ENCODE assay signal across 15 cellular contexts in genomic region chr16:66366433-66367299, GRCh38. TPM values are rescaled to one million over a fixed set of nuclear protein-coding genes. Genes with fewer than 3 reads are reported as not detected.
A peak's percentile ranks its signal among the peaks of the same experiment; 100 is the strongest.
DNase-seq lines count a peak whose midpoint lies in the region; ATAC-seq and TF ChIP-seq lines count a peak whose summit lies in the region.
"Had no signal": no experiment of that assay in that cellular context is flagged by ENCODE, and none has a peak within 500 bp of the region (broad histone marks: within the 10 kb centered on the region; RNA-seq: fewer than 3 reads in every experiment).

Gene CDH5 (plus strand): TSS chr16:66366691. CDS start chr16:66379338, 12,647 bp downstream.

- no peaks in the 10 kb centered on the region for H3K9me3 ChIP-seq in esophagus muscularis mucosa
- no peaks in the 10 kb centered on the region for H3K9me3 ChIP-seq in mucosa of descending colon

- H3K36me3 ChIP-seq in esophagus muscularis mucosa (no peaks in the 10 kb centered on the region), mucosa of descending colon (ENCODE audit: low read depth) (no peaks in the 10 kb centered on the region)

- no peak for DNase-seq in esophagus muscularis mucosa (ENCODE audit: extremely low spot score)
- peak; percentile 18 to 63 (median 41) for DNase-seq in mucosa of descending colon
- peak; percentile 59 for DNase-seq in ureter (ENCODE audit: low spot score)
- DNase-seq: activated CD4-positive, alpha-beta T cell treated with anti-CD3 and anti-CD28 coated beads for 4 hours; activated naive CD8-positive, alpha-beta T cell treated with anti-CD3 and anti-CD28 coated beads, Interleukin-2, amount 10 ng/mL, durations not matched to agents 7 days and 5 days; foreskin keratinocyte; GDM1; nephron progenitor cell; stimulated activated CD4-positive, alpha-beta T cell treated with anti-CD3 and anti-CD28 coated beads, Interleukin-4, amount 100 ng/mL, for 24 hours had no signal

- peak; percentile 4 for ATAC-seq in mucosa of descending colon
- ATAC-seq in GM21390 (IDR thresholded peaks at IDR 0.05; ENCODE audit: unreplicated experiment), result no peak
- ATAC-seq in HG02763 (IDR thresholded peaks at IDR 0.05; ENCODE audit: unreplicated experiment), result no peak
- ATAC-seq in GM18909 (IDR thresholded peaks at IDR 0.05; ENCODE audit: poor library complexity, unreplicated experiment), result no peak
- ATAC-seq: foreskin keratinocyte had no signal

- no peak for TF ChIP-seq POLR2A in esophagus muscularis mucosa (IDR thresholded peaks at IDR 0.05; ENCODE audit: low read depth)

- no peak for TF ChIP-seq EP300 in esophagus muscularis mucosa (IDR thresholded peaks at IDR 0.05)

- peaks cover 28 to 61% (median 41%) of the 10 kb centered on the region in 4 donors for H3K4me1 ChIP-seq in esophagus muscularis mucosa
- H3K4me1 ChIP-seq in mucosa of descending colon (ENCODE audit: low read depth), result peaks cover 6% of the 10 kb centered on the region
- H3K4me1 ChIP-seq: foreskin keratinocyte had no signal

- TF ChIP-seq CTCF in esophagus muscularis mucosa (IDR thresholded peaks at IDR 0.05) (no peak), mucosa of descending colon (IDR thresholded peaks at IDR 0.05) (no peak)

- WGBS in esophagus muscularis mucosa, result 34% methylated on average over 12 of the region's 25 CpGs

- peak within 1 kb of the TSS; percentile 72 for H3K27ac ChIP-seq in angular gyrus (ENCODE audit: low read depth, low read length)
- peak within 1 kb of the TSS; percentile 71 to 79 (median 74) for H3K27ac ChIP-seq in esophagus muscularis mucosa (replicated peaks in 1 of 4)
- H3K27ac ChIP-seq: foreskin keratinocyte, HL-60 had no signal

- H3K27me3 ChIP-seq in esophagus muscularis mucosa, result peaks cover 0 to 22% (median 0%) of the 10 kb centered on the region in 4 donors

- H3K4me3 ChIP-seq in esophagus muscularis mucosa (peak within 1 kb of the TSS; percentile 44 to 58 (median 45)), mucosa of descending colon (no peak within 1 kb of the TSS)

- intact Hi-C loops in esophagus muscularis mucosa (cut with DNase I), result no loop called here
- intact Hi-C loops in mucosa of descending colon (cut with DNase I, micrococcal nuclease), result no loop called here

RNA-seq across cellular contexts. Expression of gene CDH5, which starts in this region (rescaled TPM):
- total RNA-seq in esophagus muscularis mucosa, result 10 to 100 TPM; 19.5 to 63.1 (median 50.6) TPM
- 10 to 100 TPM in 2 of 3 donors, 1 to 10 TPM in 1; 5.5 to 17.0 (median 10.2) TPM for total RNA-seq in mucosa of descending colon
- total RNA-seq in ureter, result 25.8 TPM
- total RNA-seq: activated naive CD8-positive, alpha-beta T cell treated with anti-CD3 and anti-CD28 coated beads, Interleukin-2, amount 10 ng/mL, durations not matched to agents 7 days and 5 days; RPMI7951 had no signal
